In the genomic region with DNA sequence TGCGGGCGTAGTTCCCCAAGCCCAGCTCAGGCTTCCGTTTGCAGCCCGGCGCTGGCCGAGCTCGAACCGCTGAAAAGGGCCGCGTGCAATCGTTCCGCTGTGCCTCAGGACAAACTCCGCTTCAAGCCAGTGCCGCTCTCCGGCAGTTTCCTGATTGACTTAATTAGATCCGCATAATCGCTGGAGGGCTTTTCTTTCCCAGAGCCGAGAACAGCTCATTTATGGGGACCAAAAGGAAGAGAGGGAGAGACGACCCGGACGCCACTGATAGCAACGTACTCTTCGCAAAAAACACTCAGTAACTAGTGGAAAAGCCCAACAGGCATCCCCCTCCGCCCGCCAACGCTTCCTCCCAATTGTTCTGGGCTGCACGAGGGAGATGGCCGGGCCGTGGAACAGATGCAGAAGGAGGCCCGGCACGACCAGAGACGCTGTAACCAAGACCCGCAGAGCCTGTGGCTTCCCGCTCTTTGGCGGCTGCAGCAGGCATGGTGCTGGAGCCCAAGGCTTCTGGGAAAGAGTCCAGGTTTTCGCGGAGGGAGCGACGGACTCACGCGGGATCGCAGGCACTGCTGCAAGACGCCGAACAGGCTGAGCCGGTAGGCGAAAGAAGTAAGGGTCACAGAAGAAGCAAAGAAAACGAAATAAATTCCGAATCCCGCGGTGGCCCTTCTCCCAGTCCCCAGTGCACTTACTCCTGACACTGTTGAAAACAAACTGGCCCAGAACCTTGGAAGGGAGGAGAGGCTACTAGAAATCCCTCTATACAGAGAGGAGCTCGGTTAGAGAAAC, we compare ENCODE assay signal across 1 cellular context.
TF ChIP-seq lines count a peak whose summit lies in the region.

No MANE protein-coding gene starts in this region.

TF ChIP-seq in HepG2, 621 proteins besides CTCF, POLR2A, EP300 and RAD21:
- TF ChIP-seq, protein P1, sequence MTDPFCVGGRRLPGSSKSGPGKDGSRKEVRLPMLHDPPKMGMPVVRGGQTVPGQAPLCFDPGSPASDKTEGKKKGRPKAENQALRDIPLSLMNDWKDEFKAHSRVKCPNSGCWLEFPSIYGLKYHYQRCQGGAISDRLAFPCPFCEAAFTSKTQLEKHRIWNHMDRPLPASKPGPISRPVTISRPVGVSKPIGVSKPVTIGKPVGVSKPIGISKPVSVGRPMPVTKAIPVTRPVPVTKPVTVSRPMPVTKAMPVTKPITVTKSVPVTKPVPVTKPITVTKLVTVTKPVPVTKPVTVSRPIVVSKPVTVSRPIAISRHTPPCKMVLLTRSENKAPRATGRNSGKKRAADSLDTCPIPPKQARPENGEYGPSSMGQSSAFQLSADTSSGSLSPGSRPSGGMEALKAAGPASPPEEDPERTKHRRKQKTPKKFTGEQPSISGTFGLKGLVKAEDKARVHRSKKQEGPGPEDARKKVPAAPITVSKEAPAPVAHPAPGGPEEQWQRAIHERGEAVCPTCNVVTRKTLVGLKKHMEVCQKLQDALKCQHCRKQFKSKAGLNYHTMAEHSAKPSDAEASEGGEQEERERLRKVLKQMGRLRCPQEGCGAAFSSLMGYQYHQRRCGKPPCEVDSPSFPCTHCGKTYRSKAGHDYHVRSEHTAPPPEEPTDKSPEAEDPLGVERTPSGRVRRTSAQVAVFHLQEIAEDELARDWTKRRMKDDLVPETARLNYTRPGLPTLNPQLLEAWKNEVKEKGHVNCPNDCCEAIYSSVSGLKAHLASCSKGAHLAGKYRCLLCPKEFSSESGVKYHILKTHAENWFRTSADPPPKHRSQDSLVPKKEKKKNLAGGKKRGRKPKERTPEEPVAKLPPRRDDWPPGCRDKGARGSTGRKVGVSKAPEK (CRISPR knock-in tag; IDR thresholded peaks at IDR 0.05; ENCODE audit: borderline replicate concordance) = no peak
- TF ChIP-seq ZNF276 (CRISPR knock-in tag; IDR thresholded peaks at IDR 0.05; ENCODE audit: low read depth) (no peak), HIC2 (CRISPR knock-in tag; IDR thresholded peaks at IDR 0.05; ENCODE audit: low read depth) (no peak), ZNF792 (CRISPR knock-in tag; IDR thresholded peaks at IDR 0.05) (no peak), NRL (CRISPR knock-in tag; IDR thresholded peaks at IDR 0.05; ENCODE audit: borderline replicate concordance) (no peak), ZNF768 (CRISPR knock-in tag; IDR thresholded peaks at IDR 0.05) (peak; percentile 22; the same call in 1 of the 2 replicates), XRCC5 (optimal IDR thresholded peaks at IDR 0.05; ENCODE audit: low read length) (no peak), NPAS2 (CRISPR knock-in tag; IDR thresholded peaks at IDR 0.05; ENCODE audit: borderline replicate concordance) (no peak)
TF ChIP-seq in HepG2: peak in this region for 1.
